Comparison of ENCODE assay signal across 21 cellular contexts in the genomic region with DNA sequence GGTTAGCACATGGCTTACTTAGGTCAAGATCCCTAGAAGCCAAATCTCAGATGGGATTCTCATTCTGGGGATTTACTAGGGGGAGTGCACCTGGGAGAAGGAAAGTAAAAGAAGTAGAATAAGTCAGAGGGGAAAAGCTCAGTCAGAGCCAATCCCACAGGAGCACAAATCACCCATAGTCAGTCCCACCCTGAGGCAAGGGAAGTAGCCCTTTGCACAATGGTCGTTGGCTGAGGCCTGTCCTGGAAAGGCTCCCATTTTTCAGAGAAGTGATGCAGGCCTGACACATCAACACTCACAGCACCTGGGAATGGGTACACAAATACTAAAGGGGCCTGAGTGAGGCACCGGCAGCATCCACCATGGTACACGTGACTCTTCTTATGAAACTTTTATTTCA. TPM values are rescaled to one million over a fixed set of nuclear protein-coding genes. Genes with fewer than 3 reads are reported as not detected.
DNase-seq lines count a peak whose midpoint lies in the region; ATAC-seq, FAIRE-seq and TF ChIP-seq lines count a peak whose summit lies in the region.
"Had no signal": no experiment of that assay in that cellular context is flagged by ENCODE, and none has a peak within 500 bp of the region (broad histone marks: within the 10 kb centered on the region; RNA-seq: fewer than 3 reads in every experiment).

No MANE protein-coding gene starts in this region.

- POLR2A ChIA-PET in activated CD8-positive, alpha-beta T cell treated with anti-CD3 and anti-CD28 coated beads, Interleukin-2, amount 10 ng/mL, durations not matched to agents 7 days and 5 days (lab: Charles Lee), result no interaction called here

- TF ChIP-seq CTCF in bronchial epithelial cell (IDR thresholded peaks at IDR 0.05; ENCODE audit: insufficient read depth, low read length, severe bottlenecking), result no peak

- H3K36me3 ChIP-seq in bronchial epithelial cell (ENCODE audit: control insufficient read depth, insufficient read depth, low read length), result no peaks in the 10 kb centered on the region
- H3K36me3 ChIP-seq: BE2C, Peyer's patch had no signal

- peak; percentile 37 for DNase-seq in ELR (ENCODE audit: low read depth)
- peak; percentile 82 for DNase-seq in M059J (ENCODE audit: low read depth)
- peak; percentile 76 for DNase-seq in bronchial epithelial cell (ENCODE audit: low read depth)
- DNase-seq in renal cortical epithelial cell (ENCODE audit: low read depth), result peak; percentile 64
- no peak for DNase-seq in superior temporal gyrus (ENCODE audit: extremely low spot score)
- DNase-seq in cerebellum (ENCODE audit: low spot score), result no peak
- DNase-seq in activated CD8-positive, alpha-beta T cell treated with anti-CD3 and anti-CD28 coated beads, Interleukin-2, amount 10 ng/mL, durations not matched to agents 7 days and 5 days, result no peak
- DNase-seq: BE2C, H9, KBM-7, NCI-H1105, NCI-H146, NCI-H2029, NCI-H345, NCI-H524, NCI-H774, Peyer's patch, Right ventricle myocardium superior had no signal

- no peak for ATAC-seq in activated CD8-positive, alpha-beta T cell treated with anti-CD3 and anti-CD28 coated beads, Interleukin-2, amount 10 ng/mL, durations not matched to agents 7 days and 5 days

- H3K4me3 ChIP-seq in bronchial epithelial cell (ENCODE audit: low read depth, low read length), result no peak overlapping the region
- H3K4me3 ChIP-seq: Peyer's patch had no signal

- no peak overlapping the region for H3K4me3 Mint-ChIP-seq in activated CD8-positive, alpha-beta T cell treated with anti-CD3 and anti-CD28 coated beads, Interleukin-2, amount 10 ng/mL, durations not matched to agents 7 days and 5 days
- H3K4me3 Mint-ChIP-seq: H9 had no signal

- H3K9me3 Mint-ChIP-seq in activated CD8-positive, alpha-beta T cell treated with anti-CD3 and anti-CD28 coated beads, Interleukin-2, amount 10 ng/mL, durations not matched to agents 7 days and 5 days (ENCODE audit: insufficient read depth), result no peaks in the 10 kb centered on the region

- no peaks in the 10 kb centered on the region for H3K4me1 Mint-ChIP-seq in activated CD8-positive, alpha-beta T cell treated with anti-CD3 and anti-CD28 coated beads, Interleukin-2, amount 10 ng/mL, durations not matched to agents 7 days and 5 days (ENCODE audit: low read depth)

- H3K27me3 Mint-ChIP-seq in activated CD8-positive, alpha-beta T cell treated with anti-CD3 and anti-CD28 coated beads, Interleukin-2, amount 10 ng/mL, durations not matched to agents 7 days and 5 days (ENCODE audit: low read depth), result peaks cover 19% of the 10 kb centered on the region

- no peak overlapping the region for H3K27ac Mint-ChIP-seq in activated CD8-positive, alpha-beta T cell treated with anti-CD3 and anti-CD28 coated beads, Interleukin-2, amount 10 ng/mL, durations not matched to agents 7 days and 5 days
- H3K27ac Mint-ChIP-seq: H9 had no signal

- no peaks in the 10 kb centered on the region for H3K27me3 ChIP-seq in bronchial epithelial cell (ENCODE audit: control insufficient read depth, insufficient read depth, low read length)
- H3K27me3 ChIP-seq: BE2C, Peyer's patch had no signal

- CTCF ChIA-PET in activated CD8-positive, alpha-beta T cell treated with anti-CD3 and anti-CD28 coated beads, Interleukin-2, amount 10 ng/mL, durations not matched to agents 7 days and 5 days (lab: Charles Lee), result interaction anchor here (1.8 kb wide), 1 partner anchor 49 kb away, joined by 4 read pairs; no protein-coding TSS in a partner anchor

- no peak for FAIRE-seq in bronchial epithelial cell (lab: Jason Lieb, UNC)
- FAIRE-seq: A204.1 had no signal

- H3K36me3 Mint-ChIP-seq in activated CD8-positive, alpha-beta T cell treated with anti-CD3 and anti-CD28 coated beads, Interleukin-2, amount 10 ng/mL, durations not matched to agents 7 days and 5 days (ENCODE audit: low read depth), result no peaks in the 10 kb centered on the region

RNA-seq across cellular contexts. Expression of gene SST, which starts 39.8 kb away (rescaled TPM):
- 0.62 and 0.94 TPM in 2 replicates for total RNA-seq in M059J (2014; rRNA removed; shearing (Covaris generic))
- total RNA-seq in bronchial epithelial cell (not detected in 2 replicates), renal cortical epithelial cell (4.1 TPM in 1 of 2 replicates, not detected in the other), cerebellum (10.0 TPM)
- not detected for total RNA-seq in activated CD8-positive, alpha-beta T cell treated with anti-CD3 and anti-CD28 coated beads, Interleukin-2, amount 10 ng/mL, durations not matched to agents 7 days and 5 days
- total RNA-seq: H9, HT1080, Right ventricle myocardium superior, SK-MEL-5 had no signal

Comparison
In these comparisons a context has a peak if more than half of its experiments do, and no peak if none do; other contexts are left out.
1. DNase-seq: peak in ELR (single experiment), M059J (single experiment), bronchial epithelial cell (single experiment) and renal cortical epithelial cell (single experiment); none in superior temporal gyrus (single experiment), cerebellum (single experiment) and activated CD8-positive, alpha-beta T cell treated with anti-CD3 and anti-CD28 coated beads, Interleukin-2, amount 10 ng/mL, durations not matched to agents 7 days and 5 days (single experiment).